ENCODE assay signal across 8 cellular contexts in the genomic region with DNA sequence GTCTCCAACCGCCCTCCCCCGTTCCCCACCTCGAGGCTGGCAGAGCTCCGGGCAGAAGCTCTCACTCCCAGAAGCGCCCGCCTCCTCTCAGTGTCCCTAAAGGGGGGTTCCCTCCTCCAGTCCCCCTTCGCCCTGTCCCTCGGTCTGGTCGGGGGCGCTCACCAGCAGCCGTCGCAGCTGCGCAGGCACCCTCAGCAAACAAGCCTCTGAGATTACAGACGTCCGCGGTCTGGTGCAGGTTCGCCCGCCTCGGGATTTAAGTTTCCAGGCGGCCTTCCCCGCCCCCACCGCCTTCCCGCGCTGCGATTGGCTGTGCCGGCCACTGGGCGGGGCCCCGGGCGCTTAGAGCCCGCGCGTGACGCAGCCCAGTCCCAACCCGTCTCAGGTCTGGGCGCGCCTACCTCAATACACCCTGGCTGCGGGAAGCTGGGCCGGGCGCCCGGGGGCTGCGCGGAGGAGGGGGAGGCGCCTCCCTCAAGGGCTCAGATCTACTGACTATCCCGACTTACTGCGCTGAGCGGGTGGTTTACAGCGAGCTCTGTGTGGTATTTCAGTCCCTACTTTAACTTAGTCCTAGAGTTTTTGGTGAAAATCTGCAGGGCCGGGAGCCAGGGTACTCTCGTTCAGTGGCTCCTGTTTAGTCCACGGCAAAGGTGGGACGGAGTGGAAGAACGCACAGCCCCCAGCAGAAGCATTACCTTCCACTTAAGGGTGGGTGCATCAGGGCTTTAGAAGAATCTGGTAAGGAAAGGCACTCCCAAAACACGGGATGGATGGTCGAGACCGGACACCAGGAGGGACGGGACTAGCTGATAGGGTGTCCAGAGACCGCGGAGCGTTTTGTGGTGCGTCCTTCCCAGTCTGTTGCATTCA. TPM values are rescaled to one million over a fixed set of nuclear protein-coding genes. Genes with fewer than 3 reads are reported as not detected.
DNase-seq lines count a peak whose midpoint lies in the region; TF ChIP-seq lines count a peak whose summit lies in the region.

A gene (minus strand): TSS at position 234 of the 873 bp plus-strand sequence. CDS start 1,099 bp downstream, outside the sequence.

- no peaks in the 10 kb centered on the region for H4K20me1 ChIP-seq in osteoblast (ENCODE audit: insufficient read depth, low read length)

- H3K4me2 ChIP-seq in osteoblast (ENCODE audit: insufficient read depth, low read length) = peak within 1 kb of the TSS; percentile 96

- no peaks in the 10 kb centered on the region for H3K79me2 ChIP-seq in osteoblast (ENCODE audit: insufficient read depth, low read length)

- H3K27me3 Mint-ChIP-seq in activated naive CD4-positive, alpha-beta T cell treated with anti-CD3 and anti-CD28 coated beads for 36 hours (ENCODE audit: low read depth) = peaks cover 48% of the 10 kb centered on the region

- intact Hi-C loops in activated naive CD4-positive, alpha-beta T cell treated with anti-CD3 and anti-CD28 coated beads for 36 hours (cut with micrococcal nuclease) = loop anchor here (1.0 kb wide), 1 partner anchor 23 kb away; no protein-coding TSS in a partner anchor
- intact Hi-C loops in testis (cut with DNase I; ENCODE audit: low total_unique reads) = no loop called here

- peak; percentile 96 for DNase-seq in Daoy (ENCODE audit: low read depth)
- DNase-seq in H7 = peak; percentile 98
- DNase-seq in MG63 = peak; percentile 86
- peak; percentile 65 to 66 for DNase-seq in SJSA1 (ENCODE audit: low read depth in 1 of 2, low spot score in 2 of 2)
- peak; percentile 84 for DNase-seq in activated naive CD4-positive, alpha-beta T cell treated with anti-CD3 and anti-CD28 coated beads for 36 hours
- peak; percentile 89 for DNase-seq in glomerular visceral epithelial cell (ENCODE audit: extremely low spot score)
- DNase-seq in osteoblast (ENCODE audit: insufficient read length, low spot score, missing footprints) = peak; percentile 98
- peak; percentile 96 for DNase-seq in testis

- no peak for TF ChIP-seq POLR2A in testis (IDR thresholded peaks at IDR 0.05)

- H3K4me1 ChIP-seq in SJSA1 (replicated peaks) (peaks cover 6% of the 10 kb centered on the region), osteoblast (ENCODE audit: insufficient read depth, low read length) (peaks cover 3% of the 10 kb centered on the region), testis (no peaks in the 10 kb centered on the region)

- no peaks in the 10 kb centered on the region for H3K9me3 Mint-ChIP-seq in activated naive CD4-positive, alpha-beta T cell treated with anti-CD3 and anti-CD28 coated beads for 36 hours

- no peak within 1 kb of the TSS for H3K27ac ChIP-seq in SJSA1
- H3K27ac ChIP-seq in osteoblast (ENCODE audit: low read depth, low read length) = no peak within 1 kb of the TSS
- H3K27ac ChIP-seq in testis = peak within 1 kb of the TSS; percentile 53 to 77

- 1 to 5% methylated on average over 12 to 46 of the region's 60 CpGs for WGBS in testis, 2 donors

- peaks cover 2% of the 10 kb centered on the region for H3K4me1 Mint-ChIP-seq in activated naive CD4-positive, alpha-beta T cell treated with anti-CD3 and anti-CD28 coated beads for 36 hours (ENCODE audit: low read depth)

- H3K36me3 ChIP-seq in H7 (replicated peaks; ENCODE audit: control insufficient read depth, insufficient read depth, low read length) = peaks cover 16% of the 10 kb centered on the region
- H3K36me3 ChIP-seq in MG63 = no peaks in the 10 kb centered on the region
- no peaks in the 10 kb centered on the region for H3K36me3 ChIP-seq in SJSA1
- no peaks in the 10 kb centered on the region for H3K36me3 ChIP-seq in osteoblast (ENCODE audit: insufficient read depth, low read length)
- H3K36me3 ChIP-seq in testis (ENCODE audit: low read depth, missing control alignments) = no peaks in the 10 kb centered on the region

- H3K27me3 ChIP-seq in H7 (ENCODE audit: control insufficient read depth, insufficient read depth, low read length) (peaks cover 13% of the 10 kb centered on the region), MG63 (peaks cover 13% of the 10 kb centered on the region), SJSA1 (replicated peaks) (peaks cover 24% of the 10 kb centered on the region), osteoblast (ENCODE audit: insufficient read depth, low read length) (peaks cover 7% of the 10 kb centered on the region), testis (no peaks in the 10 kb centered on the region)

- H3K27ac Mint-ChIP-seq in activated naive CD4-positive, alpha-beta T cell treated with anti-CD3 and anti-CD28 coated beads for 36 hours = no peak within 1 kb of the TSS

- peak within 1 kb of the TSS; percentile 97 for H2AFZ ChIP-seq in osteoblast (ENCODE audit: low read length)

- CTCF ChIA-PET in activated naive CD4-positive, alpha-beta T cell treated with anti-CD3 and anti-CD28 coated beads for 36 hours (lab: Charles Lee) = no interaction called here

- H3K4me3 Mint-ChIP-seq in activated naive CD4-positive, alpha-beta T cell treated with anti-CD3 and anti-CD28 coated beads for 36 hours = peak within 1 kb of the TSS; percentile 85

- TF ChIP-seq CTCF in osteoblast (IDR thresholded peaks at IDR 0.05; ENCODE audit: extremely low read depth, low read depth, low read length) (no peak), testis (IDR thresholded peaks at IDR 0.05) (peak in 1 of 3 experiments; percentile 4)

- peak within 1 kb of the TSS; percentile 72 for H3K4me3 ChIP-seq in H7 (ENCODE audit: insufficient read depth, low read depth, low read length)
- peak within 1 kb of the TSS; percentile 51 for H3K4me3 ChIP-seq in MG63
- peak within 1 kb of the TSS; percentile 32 for H3K4me3 ChIP-seq in SJSA1
- H3K4me3 ChIP-seq in osteoblast (ENCODE audit: insufficient read depth, low read length) = peak within 1 kb of the TSS; percentile 75
- peak within 1 kb of the TSS; percentile 58 to 77 for H3K4me3 ChIP-seq in testis

- H3K9me3 ChIP-seq in MG63 (no peaks in the 10 kb centered on the region), SJSA1 (replicated peaks) (no peaks in the 10 kb centered on the region), osteoblast (ENCODE audit: low read depth, low read length) (no peaks in the 10 kb centered on the region), testis (no peaks in the 10 kb centered on the region)

- no peaks in the 10 kb centered on the region for H3K36me3 Mint-ChIP-seq in activated naive CD4-positive, alpha-beta T cell treated with anti-CD3 and anti-CD28 coated beads for 36 hours (ENCODE audit: low read depth)

RNA-seq across cellular contexts. Expression of the gene that starts here (rescaled TPM):
- 13.6 and 15.3 TPM in 2 replicates for total RNA-seq in Daoy (2014; rRNA removed; shearing (Covaris generic))
- total RNA-seq in H7 (2014; rRNA removed; shearing (Covaris generic)) = 42.6 and 50.5 TPM in 2 replicates
- 1.9 and 4.0 TPM in 2 replicates for total RNA-seq in MG63 (2014; rRNA removed; shearing (Covaris generic); ENCODE audit: low replicate concordance)
- total RNA-seq in SJSA1 (2014; rRNA removed; shearing (Covaris generic)) = 0.05 TPM in 1 of 2 replicates, not detected in the other
- total RNA-seq in activated naive CD4-positive, alpha-beta T cell treated with anti-CD3 and anti-CD28 coated beads for 36 hours = 1 to 10 TPM in 1 of 2 experiments, under 1 TPM in 1; 0.95 to 1.2 TPM
- total RNA-seq in osteoblast = 0.29 and 0.36 TPM in 2 replicates
- 100 to 1,000 TPM; 107 to 319 TPM for total RNA-seq in testis
- 96.6 TPM for polyA plus RNA-seq in testis (ENCODE audit: insufficient read depth, low read depth, low replicate concordance)

Comparison
In these comparisons a context has a peak if more than half of its experiments do, and no peak if none do; other contexts are left out.
1. Peak in DNase-seq and H3K4me3 ChIP-seq in SJSA1; RNA of the gene not detected or under 1 TPM.
2. Peak in DNase-seq, H3K4me3 ChIP-seq and H3K4me2 ChIP-seq in osteoblast; RNA of the gene not detected or under 1 TPM.
3. H3K27ac ChIP-seq: peak in testis (2 of 2); none in SJSA1 (single experiment) and osteoblast (single experiment).
4. Peak in every context shown above with its lines, with median percentiles within 50 percentile points of each other: DNase-seq and H3K4me3 ChIP-seq.